8 cellular contexts compared by ENCODE assay signal in genomic region chr17:68035523-68036303, GRCh38. TPM values are rescaled to one million over a fixed set of nuclear protein-coding genes. Genes with fewer than 3 reads are reported as not detected.
A peak's percentile ranks its signal among the peaks of the same experiment; 100 is the strongest.
DNase-seq lines count a peak whose midpoint lies in the region; ATAC-seq, FAIRE-seq and TF ChIP-seq lines count a peak whose summit lies in the region.

TSS of gene KPNA2 (plus strand) at chr17:68035735. CDS start at chr17:68037133, 1,398 bp downstream.

- H3K9ac ChIP-seq in keratinocyte (ENCODE audit: control insufficient read depth, extremely low read depth, insufficient read depth, low read length), result peak within 1 kb of the TSS; percentile 95

- no peaks in the 10 kb centered on the region for H3K27me3 ChIP-seq in keratinocyte (ENCODE audit: control insufficient read depth, extremely low read depth, insufficient read depth, low read length)

- no peak for FAIRE-seq in keratinocyte (lab: Jason Lieb, UNC)

- peak within 1 kb of the TSS; percentile 80 for H2AFZ ChIP-seq in keratinocyte (ENCODE audit: control insufficient read depth, low read length)

- H3K4me3 ChIP-seq in keratinocyte (ENCODE audit: control insufficient read depth in 2 of 3, extremely low read depth in 1 of 3, insufficient read depth in 2 of 3, low read depth in 1 of 3, low read length in 3 of 3), result peak within 1 kb of the TSS; percentile 78 to 100 (median 79)

- peak within 1 kb of the TSS; percentile 87 for H3K27ac ChIP-seq in keratinocyte (ENCODE audit: control insufficient read depth, insufficient read depth, low read length)

- peaks cover 12 to 16% of the 10 kb centered on the region in 2 experiments for H3K36me3 ChIP-seq in keratinocyte (ENCODE audit: control insufficient read depth in 2 of 2, extremely low read depth in 1 of 2, insufficient read depth in 2 of 2, low read length in 2 of 2)

- dilution Hi-C loops in keratinocyte (cut with MboI; ENCODE audit: extremely low pct_ligation_motif_present, low sequenced_read_pairs), result no loop called here

- peaks cover 16% of the 10 kb centered on the region for H3K4me1 ChIP-seq in keratinocyte (ENCODE audit: control insufficient read depth, extremely low read depth, insufficient read depth, low read length)

- peaks cover 41% of the 10 kb centered on the region for H3K79me2 ChIP-seq in keratinocyte (ENCODE audit: control insufficient read depth, insufficient read depth, low read length)

- no peaks in the 10 kb centered on the region for H3K9me1 ChIP-seq in keratinocyte (ENCODE audit: control insufficient read depth, extremely low read depth, insufficient read depth, low read length)

- peak within 1 kb of the TSS; percentile 78 for H3K4me2 ChIP-seq in keratinocyte (ENCODE audit: control insufficient read depth, extremely low read depth, insufficient read depth, low read depth, low read length)

- H4K20me1 ChIP-seq in keratinocyte (ENCODE audit: control insufficient read depth, extremely low read depth, insufficient read depth, low read length), result no peaks in the 10 kb centered on the region

- ATAC-seq in HG03439 (IDR thresholded peaks at IDR 0.05; ENCODE audit: unreplicated experiment), result peak; percentile 94

- TF ChIP-seq CTCF in keratinocyte (optimal IDR thresholded peaks at IDR 0.05 in 1 of 3, IDR thresholded peaks at IDR 0.05 in 1 of 3, conservative IDR thresholded peaks at IDR 0.05 in 1 of 3; ENCODE audit: extremely low read depth in 1 of 3, insufficient read depth in 2 of 3, low read length in 3 of 3), result no peak

- DNase-seq in Ammon's horn (ENCODE audit: low spot score), result peak; percentile 97
- peak; percentile 97 for DNase-seq in GM19238 (ENCODE audit: insufficient read length, low spot score)
- DNase-seq in NCI-H510A (lab: John Stamatoyannopoulos, UW), result peak; percentile 100
- DNase-seq in activated CD4-positive, alpha-beta T cell treated with anti-CD3 and anti-CD28 coated beads for 1 hour, result peak; percentile 84
- peak; percentile 59 to 87 for DNase-seq in cerebellar nuclear complex (lab: John Stamatoyannopoulos, UW)
- DNase-seq in keratinocyte (ENCODE audit: low read depth, low spot score), result peak; percentile 87
- DNase-seq in stimulated activated CD4-positive, alpha-beta T cell treated with anti-CD3 and anti-CD28 coated beads, Interleukin-12 subunit alpha, Interleukin-12 subunit beta, amount 100 ng/mL, for 48 hours (ENCODE audit: low read depth in 2 of 3, low spot score in 1 of 3), result peak; percentile 88 to 90 (median 88)

- H3K9me3 ChIP-seq in keratinocyte (ENCODE audit: control insufficient read depth, low read depth, low read length), result no peaks in the 10 kb centered on the region

RNA-seq across cellular contexts. Expression of gene KPNA2, which starts in this region (rescaled TPM):
- polyA plus RNA-seq in keratinocyte, result 96.2 to 233 TPM (median 186 TPM) in 3 replicates
- polyA plus RNA-seq in keratinocyte (2011; ENCODE audit: low read depth), result 35.8 TPM
- polyA plus RNA-seq in keratinocyte (2011; cell fraction: cytosol; rRNA removed), result 113 and 171 TPM in 2 replicates
- 136 and 140 TPM in 2 replicates for polyA plus RNA-seq in keratinocyte (2011; cell fraction: nucleus; rRNA removed)
- polyA plus RNA-seq in keratinocyte (2012; ENCODE audit: low replicate concordance), result 56.6 and 182 TPM in 2 replicates
- 188 to 319 TPM (median 205 TPM) in 3 replicates for polyA minus RNA-seq in keratinocyte
- polyA minus RNA-seq in keratinocyte (2011; cell fraction: cytosol; rRNA and poly(A)+ RNA removed), result 149 TPM
- polyA minus RNA-seq in keratinocyte (2011; cell fraction: nucleus; rRNA and poly(A)+ RNA removed), result 71.4 and 123 TPM in 2 replicates

Comparison
In these comparisons a context has a peak if more than half of its experiments do, and no peak if none do; other contexts are left out.
1. Peak in every context shown above with its lines: DNase-seq, ATAC-seq, H3K4me3 ChIP-seq and H3K27ac ChIP-seq.